ENCODE assay signal across 8 cellular contexts in the genomic region with DNA sequence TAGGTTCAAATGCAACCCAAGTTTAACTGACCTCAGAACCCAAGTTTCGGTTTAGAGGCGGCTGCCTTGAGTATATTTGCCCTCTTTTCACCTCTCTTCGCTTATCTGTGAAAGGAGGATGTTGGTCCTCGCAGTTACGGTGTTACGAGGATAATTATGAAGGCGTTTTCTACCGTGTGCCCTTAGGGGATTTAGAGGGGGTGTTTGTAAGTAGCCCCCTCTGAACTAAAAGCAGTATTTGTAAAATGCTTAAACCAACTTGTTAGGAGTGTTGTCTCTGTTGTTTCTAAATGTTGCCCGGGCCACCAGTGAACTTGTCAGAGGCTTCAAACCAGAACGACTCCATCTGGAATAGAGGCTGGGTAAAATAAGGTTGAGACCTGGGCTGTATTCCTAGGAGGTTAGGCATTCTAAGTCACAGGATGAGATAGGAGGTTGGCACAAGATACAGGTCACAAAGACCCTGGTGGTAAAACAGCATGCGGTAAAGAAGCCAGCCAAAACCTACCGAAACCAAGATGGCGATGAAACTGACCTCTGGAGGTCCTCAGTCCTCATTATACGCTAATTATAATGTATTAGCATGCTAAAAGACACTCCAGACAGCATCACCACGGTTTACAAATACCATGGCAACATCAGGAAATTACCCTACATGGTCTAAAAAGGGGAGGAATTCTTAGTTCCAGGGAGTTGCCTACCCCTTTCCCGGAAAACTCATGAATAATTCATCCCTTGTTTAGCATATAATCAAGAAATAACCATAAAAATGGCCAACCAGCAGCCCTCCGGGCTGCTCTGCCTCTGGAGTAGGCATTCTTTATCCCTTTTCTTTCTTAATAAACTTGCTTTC.
DNase-seq lines count a peak whose midpoint lies in the region; ATAC-seq and TF ChIP-seq lines count a peak whose summit lies in the region.

No MANE protein-coding gene starts in this region.

- peak overlapping the region; percentile 80 for H3K27ac Mint-ChIP-seq in central memory CD8-positive, alpha-beta T cell (ENCODE audit: low read depth)

- peak overlapping the region; percentile 75 for H3K4me3 ChIP-seq in GM12865 (ENCODE audit: low read depth, low read length)
- peak overlapping the region; percentile 85 to 90 for H3K4me3 ChIP-seq in mucosa of rectum (ENCODE audit: low read length in 2 of 2)

- no peaks in the 10 kb centered on the region for H3K36me3 ChIP-seq in mucosa of rectum (ENCODE audit: control insufficient read depth in 2 of 2, insufficient read depth in 2 of 2, low read length in 2 of 2)

- peak overlapping the region; percentile 91 for H3K4me3 Mint-ChIP-seq in central memory CD8-positive, alpha-beta T cell

- peaks cover 6% of the 10 kb centered on the region for H3K36me3 Mint-ChIP-seq in central memory CD8-positive, alpha-beta T cell (ENCODE audit: insufficient read depth)

- H3K27me3 Mint-ChIP-seq in central memory CD8-positive, alpha-beta T cell: peaks cover 8% of the 10 kb centered on the region

- peak overlapping the region; percentile 82 to 83 for H3K9ac ChIP-seq in mucosa of rectum (ENCODE audit: low read depth in 1 of 2, low read length in 2 of 2)

- TF ChIP-seq CTCF in GM12865 (IDR thresholded peaks at IDR 0.05; ENCODE audit: insufficient read depth, low read depth, low read length, missing control alignments): no peak

- peaks cover 15 to 17% of the 10 kb centered on the region in 2 donors for H3K4me1 ChIP-seq in mucosa of rectum (ENCODE audit: control insufficient read depth in 2 of 2, insufficient read depth in 2 of 2, low read length in 2 of 2)

- no peak for DNase-seq in GM12865 (ENCODE audit: low read depth)
- DNase-seq in central memory CD8-positive, alpha-beta T cell (ENCODE audit: low spot score in 2 of 2): no peak
- no peak for DNase-seq in GOT3 (lab: John Stamatoyannopoulos, UW)

- no peaks in the 10 kb centered on the region for H3K27me3 ChIP-seq in mucosa of rectum (ENCODE audit: control insufficient read depth in 2 of 2, insufficient read depth in 2 of 2, low read length in 2 of 2)

- no peaks in the 10 kb centered on the region for H3K9me3 ChIP-seq in mucosa of rectum (ENCODE audit: control insufficient read depth in 2 of 2, low read length in 2 of 2)

- ATAC-seq in HG03575 (IDR thresholded peaks at IDR 0.05; ENCODE audit: extremely low read depth, insufficient number of reproducible peaks, low FRiP score, unreplicated experiment) (peak; percentile 15), GM18870 (IDR thresholded peaks at IDR 0.05; ENCODE audit: unreplicated experiment) (no peak), GM21619 (IDR thresholded peaks at IDR 0.05; ENCODE audit: unreplicated experiment) (no peak), HG03139 (IDR thresholded peaks at IDR 0.05; ENCODE audit: unreplicated experiment) (no peak)
- peak; percentile 42 for ATAC-seq in central memory CD8-positive, alpha-beta T cell (replicated peaks; ENCODE audit: extremely low read depth, poor library complexity, severe bottlenecking)

- peaks cover 18% of the 10 kb centered on the region for H3K4me1 Mint-ChIP-seq in central memory CD8-positive, alpha-beta T cell

- H3K9me3 Mint-ChIP-seq in central memory CD8-positive, alpha-beta T cell: no peaks in the 10 kb centered on the region

- H3K27ac ChIP-seq in mucosa of rectum (ENCODE audit: low read depth in 2 of 2, low read length in 2 of 2): peak overlapping the region; percentile 82 to 86

Comparison
In these comparisons a context has a peak if more than half of its experiments do, and no peak if none do; other contexts are left out.
1. ATAC-seq: peak in HG03575 (single experiment) and central memory CD8-positive, alpha-beta T cell (single experiment); none in GM18870 (single experiment), GM21619 (single experiment) and HG03139 (single experiment).